Comparison of ENCODE assay signal across 8 cellular contexts in the genomic region with DNA sequence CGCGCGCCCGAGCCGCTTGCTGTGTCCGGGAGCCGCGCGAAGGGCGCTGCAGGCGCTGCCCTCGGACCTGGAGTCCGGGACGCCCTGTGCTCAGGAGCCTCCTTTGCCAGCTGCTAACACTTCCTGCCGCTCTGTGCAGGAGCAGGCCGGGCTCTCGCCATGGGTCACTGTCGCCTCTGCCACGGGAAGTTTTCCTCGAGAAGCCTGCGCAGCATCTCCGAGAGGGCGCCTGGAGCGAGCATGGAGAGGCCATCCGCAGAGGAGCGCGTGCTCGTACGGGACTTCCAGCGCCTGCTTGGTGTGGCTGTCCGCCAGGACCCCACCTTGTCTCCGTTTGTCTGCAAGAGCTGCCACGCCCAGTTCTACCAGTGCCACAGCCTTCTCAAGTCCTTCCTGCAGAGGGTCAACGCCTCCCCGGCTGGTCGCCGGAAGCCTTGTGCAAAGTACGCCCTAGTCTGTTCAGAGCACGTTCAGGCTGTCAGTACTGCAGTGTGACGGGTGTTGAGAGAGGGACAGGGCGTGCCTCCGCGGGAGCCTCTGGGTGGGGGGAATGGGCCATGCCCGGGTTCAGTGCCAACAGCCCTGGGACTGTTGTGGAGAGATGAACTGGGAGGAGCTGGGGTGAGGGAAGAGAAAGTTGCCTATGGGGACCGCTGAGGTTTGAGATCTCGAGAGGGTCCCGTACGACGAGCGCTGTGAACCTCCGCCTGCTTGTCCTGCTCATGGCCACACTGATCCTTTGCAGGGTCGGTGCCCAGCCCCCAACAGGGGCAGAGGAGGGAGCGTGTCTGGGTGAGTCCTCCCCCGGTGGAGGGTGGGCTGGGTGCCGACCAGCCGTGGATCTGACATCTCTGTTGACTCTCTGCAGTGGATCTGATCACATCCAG. TPM values are rescaled to one million over a fixed set of nuclear protein-coding genes. Genes with fewer than 3 reads are reported as not detected.
DNase-seq lines count a peak whose midpoint lies in the region; ATAC-seq and TF ChIP-seq lines count a peak whose summit lies in the region.

No MANE protein-coding gene starts in this region.

- 30 to 65% (median 36%) methylated on average over 21 to 56 of the region's 56 CpGs for WGBS in adrenal gland, 4 donors

- peaks cover 71% of the 10 kb centered on the region for H3K36me3 Mint-ChIP-seq in Caco-2 (ENCODE audit: insufficient read depth, unreplicated experiment)

- CTCF ChIA-PET in Caco-2 (lab: Charles Lee): no interaction called here

- DNase-seq in Caco-2 (no peak), SW480 (ENCODE audit: low spot score) (peak; percentile 55), adrenal gland (peak in 5 of 7 donors; percentile 48 to 85 (median 68)), hypothalamus (lab: John Stamatoyannopoulos, UW) (peak in 29 of 51 donors; percentile 21 to 72 (median 42)), inferior parietal cortex (ENCODE audit: extremely low spot score) (no peak), EL (no peak)

- H3K4me3 ChIP-seq in Caco-2 (ENCODE audit: low read depth, low read length) (peak overlapping the region; percentile 58), adrenal gland (peak overlapping the region in 2 of 4 donors; percentile 47 to 100), skeletal muscle satellite cell (ENCODE audit: low read length) (peak overlapping the region; percentile 84)

- TSS peak; percentile 9 for BruUV-seq in Caco-2 (replicated peaks; lab: Mats Ljungman, UMichigan)

- H3K27ac Mint-ChIP-seq in Caco-2 (ENCODE audit: unreplicated experiment): peak overlapping the region; percentile 83

- intact Hi-C loops in Caco-2 (cut with micrococcal nuclease; ENCODE audit: unreplicated experiment) (no loop called here), adrenal gland (cut with DNase I) (no loop called here)

- TF ChIP-seq CTCF in Caco-2 (IDR thresholded peaks at IDR 0.05; ENCODE audit: insufficient read depth in 1 of 2, low read depth in 1 of 2, low read length in 1 of 2, severe bottlenecking in 1 of 2, unreplicated experiment in 1 of 2) (no peak), adrenal gland (IDR thresholded peaks at IDR 0.05) (no peak)

- H3K9me3 Mint-ChIP-seq in Caco-2 (ENCODE audit: unreplicated experiment): no peaks in the 10 kb centered on the region

- POLR2A ChIA-PET in Caco-2 (lab: Charles Lee): no interaction called here

- H3K27ac ChIP-seq in adrenal gland: peak overlapping the region; percentile 92 to 99 (median 96)

- ATAC-seq in HG02870 (IDR thresholded peaks at IDR 0.05; ENCODE audit: unreplicated experiment): peak; percentile 12

- H3K36me3 ChIP-seq in Caco-2 (ENCODE audit: control insufficient read depth, insufficient read depth, low read length): peaks cover 6% of the 10 kb centered on the region
- peaks cover 0 to 42% of the 10 kb centered on the region in 2 donors for H3K36me3 ChIP-seq in adrenal gland (replicated peaks in 1 of 2)
- peaks cover 32% of the 10 kb centered on the region for H3K36me3 ChIP-seq in skeletal muscle satellite cell (ENCODE audit: insufficient read depth, low read length)

- no peak for TF ChIP-seq POLR2A in adrenal gland (IDR thresholded peaks at IDR 0.05)

- H3K27me3 ChIP-seq in Caco-2 (replicated peaks; ENCODE audit: control insufficient read depth, insufficient read depth, low read length): no peaks in the 10 kb centered on the region
- H3K27me3 ChIP-seq in adrenal gland: no peaks in the 10 kb centered on the region
- no peaks in the 10 kb centered on the region for H3K27me3 ChIP-seq in skeletal muscle satellite cell (ENCODE audit: control insufficient read depth, insufficient read depth, low read length)

- H3K4me2 ChIP-seq in skeletal muscle satellite cell (ENCODE audit: low read length): peak overlapping the region; percentile 79

- H3K9ac ChIP-seq in skeletal muscle satellite cell (ENCODE audit: low read depth, low read length): peak overlapping the region; percentile 91

- peak overlapping the region; percentile 80 for H3K4me3 Mint-ChIP-seq in Caco-2 (ENCODE audit: unreplicated experiment)

- H3K27me3 Mint-ChIP-seq in Caco-2 (ENCODE audit: insufficient read depth, unreplicated experiment): no peaks in the 10 kb centered on the region

- H3K4me1 Mint-ChIP-seq in Caco-2 (ENCODE audit: low read depth, unreplicated experiment): peaks cover 23% of the 10 kb centered on the region

- H3K4me1 ChIP-seq in Caco-2: peaks cover 25% of the 10 kb centered on the region
- H3K4me1 ChIP-seq in adrenal gland (replicated peaks in 1 of 2): peaks cover 26 to 46% of the 10 kb centered on the region in 2 donors
- peaks cover 42% of the 10 kb centered on the region for H3K4me1 ChIP-seq in skeletal muscle satellite cell (ENCODE audit: control insufficient read depth, insufficient read depth, low read length)

- H3K9me3 ChIP-seq in Caco-2 (no peaks in the 10 kb centered on the region), adrenal gland (replicated peaks in 1 of 3) (no peaks in the 10 kb centered on the region), skeletal muscle satellite cell (replicated peaks; ENCODE audit: low read length) (no peaks in the 10 kb centered on the region)

RNA-seq across cellular contexts. Expression of gene ZNF276, which starts 1.3 kb away (rescaled TPM):
- 28.1 and 35.4 TPM in 2 replicates for total RNA-seq in Caco-2 (2022)
- 10 to 100 TPM; 11.8 to 35.0 (median 22.4) TPM for total RNA-seq in adrenal gland
- polyA plus RNA-seq in adrenal gland: 10 to 100 TPM in 2 of 3 donors, 1 to 10 TPM in 1; 9.3 to 84.5 (median 76.0) TPM
- 10.1 and 12.0 TPM in 2 replicates for total RNA-seq in skeletal muscle satellite cell (2012; rRNA removed)

RNA-seq across cellular contexts. Expression of gene VPS9D1, which starts 1.9 kb away (rescaled TPM):
- 6.1 and 6.3 TPM in 2 replicates for total RNA-seq in Caco-2 (2022)
- total RNA-seq in adrenal gland: 10 to 100 TPM; 13.9 to 39.5 (median 23.2) TPM
- 100 to 1,000 TPM in 1 of 3 donors, 10 to 100 TPM in 1, 1 to 10 TPM in 1; 3.9 to 102 (median 62.3) TPM for polyA plus RNA-seq in adrenal gland
- total RNA-seq in skeletal muscle satellite cell (2012; rRNA removed): 4.6 and 5.3 TPM in 2 replicates

RNA-seq across cellular contexts. Expression of gene SPATA2L, which starts 21.1 kb away (rescaled TPM):
- 16.4 and 18.5 TPM in 2 replicates for total RNA-seq in Caco-2 (2022)
- total RNA-seq in adrenal gland: 10 to 100 TPM in 5 of 8 donors, 1 to 10 TPM in 3; 5.1 to 29.4 (median 11.2) TPM
- polyA plus RNA-seq in adrenal gland: 10 to 100 TPM in 2 of 3 donors, under 1 TPM in 1; 0.20 to 17.5 (median 17.4) TPM
- total RNA-seq in skeletal muscle satellite cell (2012; rRNA removed): 14.2 and 18.8 TPM in 2 replicates

RNA-seq across cellular contexts. Expression of gene CDK10, which starts 36.1 kb away (rescaled TPM):
- 135 and 140 TPM in 2 replicates for total RNA-seq in Caco-2 (2022)
- total RNA-seq in adrenal gland: 100 to 1,000 TPM in 1 of 8 donors, 10 to 100 TPM in 7; 31.5 to 127 (median 58.2) TPM
- 100 to 1,000 TPM in 2 of 3 donors, 10 to 100 TPM in 1; 29.5 to 289 (median 159) TPM for polyA plus RNA-seq in adrenal gland
- total RNA-seq in skeletal muscle satellite cell (2012; rRNA removed): 25.8 and 27.4 TPM in 2 replicates

Comparison
In these comparisons a context has a peak if more than half of its experiments do, and no peak if none do; other contexts are left out.
1. DNase-seq: peak in SW480 (single experiment), adrenal gland (5 of 7) and hypothalamus (29 of 51); none in Caco-2 (0 of 2), inferior parietal cortex (single experiment) and EL (single experiment).